ENCODE assay signal across 13 cellular contexts in genomic region chr2:43305006-43305405, GRCh38.
DNase-seq lines count a peak whose midpoint lies in the region; ATAC-seq, FAIRE-seq and TF ChIP-seq lines count a peak whose summit lies in the region.
"Had no signal": no experiment of that assay in that cellular context is flagged by ENCODE, and none has a peak within 500 bp of the region (broad histone marks: within the 10 kb centered on the region; RNA-seq: fewer than 3 reads in every experiment).

No MANE protein-coding gene starts in this region.

- no peak overlapping the region for H3K27ac ChIP-seq in HEK293 (ENCODE audit: extremely low read depth, low read depth, low read length)
- peak overlapping the region; percentile 72 to 88 for H3K27ac ChIP-seq in coronary artery
- H3K27ac ChIP-seq in small intestine (ENCODE audit: low read depth in 1 of 2, low read length in 1 of 2), result peak overlapping the region in 1 of 2 donors; percentile 95
- H3K27ac ChIP-seq: epithelial cell of prostate had no signal

- H3K36me3 ChIP-seq in HEK293 (ENCODE audit: control insufficient read depth in 2 of 2, insufficient read depth in 1 of 2, low read length in 2 of 2), result no peaks in the 10 kb centered on the region
- H3K36me3 ChIP-seq in small intestine (ENCODE audit: control insufficient read depth in 2 of 2, insufficient read depth in 2 of 2, low read length in 2 of 2), result no peaks in the 10 kb centered on the region

- H3K4me1 Mint-ChIP-seq in T-helper 17 cell, result peaks cover 9% of the 10 kb centered on the region

- 6 to 21% (median 16%) methylated on average over 2 of the region's 2 CpGs for WGBS in small intestine, 3 donors

- TF ChIP-seq CTCF in HEK293 (tag by site-specific recombination; IDR thresholded peaks at IDR 0.05), result no peak
- no peak for TF ChIP-seq CTCF in coronary artery (IDR thresholded peaks at IDR 0.05)

- ATAC-seq in GM18870 (IDR thresholded peaks at IDR 0.05; ENCODE audit: unreplicated experiment) (no peak), HG03108 (IDR thresholded peaks at IDR 0.05; ENCODE audit: unreplicated experiment) (no peak), T-helper 17 cell (no peak)
- ATAC-seq: HCT116 had no signal

- H3K4me3 ChIP-seq in HEK293 (ENCODE audit: low read depth, low read length), result no peak overlapping the region
- peak overlapping the region; percentile 24 for H3K4me3 ChIP-seq in coronary artery
- H3K4me3 ChIP-seq in small intestine (ENCODE audit: low read depth in 1 of 2, low read length in 2 of 2), result no peak overlapping the region

- H3K36me3 Mint-ChIP-seq in T-helper 17 cell (ENCODE audit: low read depth), result peaks cover 8% of the 10 kb centered on the region

- H3K27me3 ChIP-seq in small intestine (ENCODE audit: control insufficient read depth in 2 of 2, insufficient read depth in 2 of 2, low read length in 2 of 2), result no peaks in the 10 kb centered on the region

- CTCF ChIA-PET in HEK293 (lab: Yijun Ruan, JAX), result no interaction called here

- H3K9me3 ChIP-seq in HEK293 (ENCODE audit: control insufficient read depth, insufficient read depth, low read depth, low read length) (no peaks in the 10 kb centered on the region), small intestine (ENCODE audit: control insufficient read depth, low read depth) (no peaks in the 10 kb centered on the region), T-helper 17 cell (ENCODE audit: control insufficient read depth, low read length, poor library complexity, severe bottlenecking) (no peaks in the 10 kb centered on the region)

- H3K27me3 Mint-ChIP-seq in T-helper 17 cell, result no peaks in the 10 kb centered on the region
- H3K27me3 Mint-ChIP-seq: activated CD4-positive, alpha-beta T cell treated with anti-CD3 and anti-CD28 coated beads, Interleukin-2, amount 10 ng/mL, durations not matched to agents 24 days and 14 days; activated naive CD8-positive, alpha-beta T cell had no signal

- H3K27ac Mint-ChIP-seq in T-helper 17 cell, result no peak overlapping the region
- H3K27ac Mint-ChIP-seq: activated CD4-positive, alpha-beta T cell treated with anti-CD3 and anti-CD28 coated beads, Interleukin-2, amount 10 ng/mL, durations not matched to agents 24 days and 14 days; activated naive CD8-positive, alpha-beta T cell had no signal

- H3K4me1 ChIP-seq in HEK293 (ENCODE audit: control insufficient read depth, insufficient read depth, low read length) (peaks cover 17% of the 10 kb centered on the region), small intestine (ENCODE audit: control insufficient read depth in 2 of 2, insufficient read depth in 1 of 2, low read depth in 1 of 2, low read length in 1 of 2) (peaks cover 0 to 6% of the 10 kb centered on the region in 2 donors)

- POLR2A ChIA-PET in HEK293 (lab: Yijun Ruan, JAX), result interaction anchor here (0.5 kb wide), 1 partner anchor 15 kb away, joined by 4 read pairs; no protein-coding TSS in a partner anchor

- DNase-seq in coronary artery (ENCODE audit: low spot score) (no peak), left kidney (ENCODE audit: low read depth, low spot score) (peak; percentile 43), small intestine (peak; percentile 16), superior temporal gyrus (ENCODE audit: extremely low spot score) (no peak), T-helper 17 cell (no peak)
- DNase-seq: activated CD4-positive, alpha-beta T cell treated with anti-CD3 and anti-CD28 coated beads, Interleukin-2, amount 10 ng/mL, durations not matched to agents 24 days and 14 days; kidney glomerular epithelial cell had no signal

- H3K4me3 Mint-ChIP-seq in T-helper 17 cell, result no peak overlapping the region
- H3K4me3 Mint-ChIP-seq: activated CD4-positive, alpha-beta T cell treated with anti-CD3 and anti-CD28 coated beads, Interleukin-2, amount 10 ng/mL, durations not matched to agents 24 days and 14 days; activated naive CD8-positive, alpha-beta T cell had no signal

- no peak for FAIRE-seq in small intestine (lab: Jason Lieb, UNC)

TF ChIP-seq in HEK293, 187 proteins besides CTCF, POLR2A, EP300 and RAD21:
- TF ChIP-seq GLI2 (tag by site-specific recombination; IDR thresholded peaks at IDR 0.05; ENCODE audit: borderline replicate concordance, low read depth) (no peak), ZBTB20 (tag by site-specific recombination; IDR thresholded peaks at IDR 0.05) (0 out of 2 replicates have a peak, but pooled peaks have one; percentile 25)

Comparison
In these comparisons a context has a peak if more than half of its experiments do, and no peak if none do; other contexts are left out.
1. DNase-seq: peak in left kidney (single experiment) and small intestine (single experiment); none in coronary artery (single experiment), superior temporal gyrus (single experiment) and T-helper 17 cell (0 of 3).